18 cellular contexts compared by ENCODE assay signal in the genomic region with DNA sequence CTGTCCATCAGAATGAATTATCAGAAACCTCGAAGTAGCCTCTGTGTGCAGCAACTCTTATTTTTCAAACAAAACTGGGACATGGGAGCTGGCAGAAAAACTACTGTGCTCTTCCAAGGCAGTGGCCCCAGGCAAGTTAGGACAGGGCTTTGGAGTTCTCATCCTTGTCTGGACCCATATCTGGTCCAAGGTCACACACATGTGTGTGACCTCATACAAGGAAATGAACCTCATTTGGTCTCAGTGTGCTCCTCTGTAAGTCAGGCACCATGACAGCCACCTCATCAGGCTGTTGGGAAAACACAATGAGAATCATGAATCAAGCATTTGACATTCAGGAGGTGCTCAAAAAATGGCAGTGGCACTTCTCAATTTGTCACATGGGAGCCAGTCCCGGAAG.
"Had no signal": no experiment of that assay in that cellular context is flagged by ENCODE, and none has a peak within 500 bp of the region (broad histone marks: within the 10 kb centered on the region; RNA-seq: fewer than 3 reads in every experiment).

No MANE protein-coding gene starts in this region.

- H3K9me3 ChIP-seq: mucosa of descending colon, transverse colon had no signal

- H3K4me1 ChIP-seq: foreskin keratinocyte had no signal

- H3K27ac ChIP-seq: cardiac muscle cell, dorsolateral prefrontal cortex, foreskin keratinocyte, neural progenitor cell, transverse colon, VCaP had no signal

- H3K36me3 ChIP-seq: cardiac muscle cell, neural progenitor cell, transverse colon had no signal

- H3K4me3 ChIP-seq: cardiac muscle cell, dorsolateral prefrontal cortex, mucosa of descending colon, neural progenitor cell, transverse colon had no signal

- ATAC-seq: foreskin keratinocyte; stimulated activated naive CD8-positive, alpha-beta T cell treated with anti-CD3 and anti-CD28 coated beads, Interleukin-15, Interleukin-2, amounts not matched to agents 100 U/mL and 50 U/mL, for 24 hours had no signal

- H3K27me3 ChIP-seq: cardiac muscle cell, dorsolateral prefrontal cortex, foreskin keratinocyte, neural progenitor cell, transverse colon had no signal

- DNase-seq: activated CD4-positive, alpha-beta T cell treated with anti-CD3 and anti-CD28 coated beads for 1 hour; activated CD8-positive, alpha-beta memory T cell treated with anti-CD3 and anti-CD28 coated beads for 24 hours; activated CD8-positive, alpha-beta memory T cell treated with anti-CD3 and anti-CD28 coated beads, Interleukin-2, amount 50 U/mL, for 48 hours; activated effector memory CD4-positive, alpha-beta T cell treated with Interleukin-2 at 50 U/mL for 16 hours; activated naive CD4-positive, alpha-beta T cell treated with anti-CD3 and anti-CD28 coated beads, Interleukin-2, amount 50 U/mL, for 16 hours; activated T-cell treated with anti-CD3 and anti-CD28 coated beads, Interleukin-2, amount 50 U/mL, for 48 hours; dorsolateral prefrontal cortex; mesenchymal stem cell; mucosa of descending colon; naive B cell; stimulated activated naive CD8-positive, alpha-beta T cell treated with anti-CD3 and anti-CD28 coated beads, Interleukin-15, Interleukin-2, amounts not matched to agents 100 U/mL and 50 U/mL, for 24 hours; substantia nigra; T-helper 2 cell; transverse colon had no signal
